2 cellular contexts compared by ENCODE assay signal in the genomic region with DNA sequence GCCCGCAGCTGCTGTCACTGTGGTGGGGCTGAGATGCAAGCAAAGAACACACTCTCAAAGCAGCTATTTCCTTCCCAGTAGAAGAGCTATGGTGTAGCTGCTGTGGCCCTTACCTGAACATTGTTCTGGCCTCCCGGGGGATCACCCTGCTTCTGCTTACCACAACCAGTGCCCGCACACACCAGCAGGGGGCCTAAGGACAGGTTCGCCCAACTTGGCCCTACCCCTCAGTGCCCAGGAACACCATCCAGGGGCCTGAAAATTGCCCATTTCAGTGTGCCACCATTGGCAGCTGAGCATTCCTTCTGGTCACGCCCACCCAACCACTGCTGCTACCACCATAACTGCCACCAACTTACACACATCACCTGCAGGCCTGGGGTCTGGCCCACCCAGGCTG.
TF ChIP-seq lines count a peak whose summit lies in the region.

No MANE protein-coding gene starts in this region.

TF ChIP-seq in GM23338, 12 proteins besides CTCF, POLR2A, EP300 and RAD21 (continued from another document and continues in another):
- no peak for TF ChIP-seq CREB1 (CRISPR knock-in tag; IDR thresholded peaks at IDR 0.05; ENCODE audit: low read depth)
- no peak for TF ChIP-seq EZH2phosphoT487 (IDR thresholded peaks at IDR 0.05; ENCODE audit: unreplicated experiment)
- no peak for TF ChIP-seq POLR2AphosphoS5 (IDR thresholded peaks at IDR 0.05; ENCODE audit: low read depth)
- TF ChIP-seq ZNF331 (CRISPR knock-in tag; IDR thresholded peaks at IDR 0.05; ENCODE audit: low read depth), result no peak
- no peak for TF ChIP-seq STAT1 (IDR thresholded peaks at IDR 0.05; ENCODE audit: unreplicated experiment)
- TF ChIP-seq, protein P1, sequence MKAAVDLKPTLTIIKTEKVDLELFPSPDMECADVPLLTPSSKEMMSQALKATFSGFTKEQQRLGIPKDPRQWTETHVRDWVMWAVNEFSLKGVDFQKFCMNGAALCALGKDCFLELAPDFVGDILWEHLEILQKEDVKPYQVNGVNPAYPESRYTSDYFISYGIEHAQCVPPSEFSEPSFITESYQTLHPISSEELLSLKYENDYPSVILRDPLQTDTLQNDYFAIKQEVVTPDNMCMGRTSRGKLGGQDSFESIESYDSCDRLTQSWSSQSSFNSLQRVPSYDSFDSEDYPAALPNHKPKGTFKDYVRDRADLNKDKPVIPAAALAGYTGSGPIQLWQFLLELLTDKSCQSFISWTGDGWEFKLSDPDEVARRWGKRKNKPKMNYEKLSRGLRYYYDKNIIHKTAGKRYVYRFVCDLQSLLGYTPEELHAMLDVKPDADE (IDR thresholded peaks at IDR 0.05), result no peak
- TF ChIP-seq, protein P2, sequence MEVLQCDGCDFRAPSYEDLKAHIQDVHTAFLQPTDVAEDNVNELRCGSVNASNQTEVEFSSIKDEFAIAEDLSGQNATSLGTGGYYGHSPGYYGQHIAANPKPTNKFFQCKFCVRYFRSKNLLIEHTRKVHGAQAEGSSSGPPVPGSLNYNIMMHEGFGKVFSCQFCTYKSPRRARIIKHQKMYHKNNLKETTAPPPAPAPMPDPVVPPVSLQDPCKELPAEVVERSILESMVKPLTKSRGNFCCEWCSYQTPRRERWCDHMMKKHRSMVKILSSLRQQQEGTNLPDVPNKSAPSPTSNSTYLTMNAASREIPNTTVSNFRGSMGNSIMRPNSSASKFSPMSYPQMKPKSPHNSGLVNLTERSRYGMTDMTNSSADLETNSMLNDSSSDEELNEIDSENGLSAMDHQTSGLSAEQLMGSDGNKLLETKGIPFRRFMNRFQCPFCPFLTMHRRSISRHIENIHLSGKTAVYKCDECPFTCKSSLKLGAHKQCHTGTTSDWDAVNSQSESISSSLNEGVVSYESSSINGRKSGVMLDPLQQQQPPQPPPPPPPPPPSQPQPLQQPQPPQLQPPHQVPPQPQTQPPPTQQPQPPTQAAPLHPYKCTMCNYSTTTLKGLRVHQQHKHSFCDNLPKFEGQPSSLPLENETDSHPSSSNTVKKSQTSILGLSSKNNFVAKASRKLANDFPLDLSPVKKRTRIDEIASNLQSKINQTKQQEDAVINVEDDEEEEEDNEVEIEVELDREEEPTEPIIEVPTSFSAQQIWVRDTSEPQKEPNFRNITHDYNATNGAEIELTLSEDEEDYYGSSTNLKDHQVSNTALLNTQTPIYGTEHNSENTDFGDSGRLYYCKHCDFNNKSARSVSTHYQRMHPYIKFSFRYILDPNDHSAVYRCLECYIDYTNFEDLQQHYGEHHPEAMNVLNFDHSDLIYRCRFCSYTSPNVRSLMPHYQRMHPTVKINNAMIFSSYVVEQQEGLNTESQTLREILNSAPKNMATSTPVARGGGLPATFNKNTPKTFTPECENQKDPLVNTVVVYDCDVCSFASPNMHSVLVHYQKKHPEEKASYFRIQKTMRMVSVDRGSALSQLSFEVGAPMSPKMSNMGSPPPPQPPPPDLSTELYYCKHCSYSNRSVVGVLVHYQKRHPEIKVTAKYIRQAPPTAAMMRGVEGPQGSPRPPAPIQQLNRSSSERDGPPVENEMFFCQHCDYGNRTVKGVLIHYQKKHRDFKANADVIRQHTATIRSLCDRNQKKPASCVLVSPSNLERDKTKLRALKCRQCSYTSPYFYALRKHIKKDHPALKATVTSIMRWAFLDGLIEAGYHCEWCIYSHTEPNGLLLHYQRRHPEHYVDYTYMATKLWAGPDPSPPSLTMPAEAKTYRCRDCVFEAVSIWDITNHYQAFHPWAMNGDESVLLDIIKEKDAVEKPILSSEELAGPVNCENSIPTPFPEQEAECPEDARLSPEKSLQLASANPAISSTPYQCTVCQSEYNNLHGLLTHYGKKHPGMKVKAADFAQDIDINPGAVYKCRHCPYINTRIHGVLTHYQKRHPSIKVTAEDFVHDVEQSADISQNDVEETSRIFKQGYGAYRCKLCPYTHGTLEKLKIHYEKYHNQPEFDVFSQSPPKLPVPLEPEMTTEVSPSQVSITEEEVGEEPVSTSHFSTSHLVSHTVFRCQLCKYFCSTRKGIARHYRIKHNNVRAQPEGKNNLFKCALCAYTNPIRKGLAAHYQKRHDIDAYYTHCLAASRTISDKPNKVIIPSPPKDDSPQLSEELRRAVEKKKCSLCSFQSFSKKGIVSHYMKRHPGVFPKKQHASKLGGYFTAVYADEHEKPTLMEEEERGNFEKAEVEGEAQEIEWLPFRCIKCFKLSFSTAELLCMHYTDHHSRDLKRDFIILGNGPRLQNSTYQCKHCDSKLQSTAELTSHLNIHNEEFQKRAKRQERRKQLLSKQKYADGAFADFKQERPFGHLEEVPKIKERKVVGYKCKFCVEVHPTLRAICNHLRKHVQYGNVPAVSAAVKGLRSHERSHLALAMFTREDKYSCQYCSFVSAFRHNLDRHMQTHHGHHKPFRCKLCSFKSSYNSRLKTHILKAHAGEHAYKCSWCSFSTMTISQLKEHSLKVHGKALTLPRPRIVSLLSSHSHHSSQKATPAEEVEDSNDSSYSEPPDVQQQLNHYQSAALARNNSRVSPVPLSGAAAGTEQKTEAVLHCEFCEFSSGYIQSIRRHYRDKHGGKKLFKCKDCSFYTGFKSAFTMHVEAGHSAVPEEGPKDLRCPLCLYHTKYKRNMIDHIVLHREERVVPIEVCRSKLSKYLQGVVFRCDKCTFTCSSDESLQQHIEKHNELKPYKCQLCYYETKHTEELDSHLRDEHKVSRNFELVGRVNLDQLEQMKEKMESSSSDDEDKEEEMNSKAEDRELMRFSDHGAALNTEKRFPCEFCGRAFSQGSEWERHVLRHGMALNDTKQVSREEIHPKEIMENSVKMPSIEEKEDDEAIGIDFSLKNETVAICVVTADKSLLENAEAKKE (CRISPR knock-in tag; IDR thresholded peaks at IDR 0.05), result no peak
- TF ChIP-seq, protein P3, sequence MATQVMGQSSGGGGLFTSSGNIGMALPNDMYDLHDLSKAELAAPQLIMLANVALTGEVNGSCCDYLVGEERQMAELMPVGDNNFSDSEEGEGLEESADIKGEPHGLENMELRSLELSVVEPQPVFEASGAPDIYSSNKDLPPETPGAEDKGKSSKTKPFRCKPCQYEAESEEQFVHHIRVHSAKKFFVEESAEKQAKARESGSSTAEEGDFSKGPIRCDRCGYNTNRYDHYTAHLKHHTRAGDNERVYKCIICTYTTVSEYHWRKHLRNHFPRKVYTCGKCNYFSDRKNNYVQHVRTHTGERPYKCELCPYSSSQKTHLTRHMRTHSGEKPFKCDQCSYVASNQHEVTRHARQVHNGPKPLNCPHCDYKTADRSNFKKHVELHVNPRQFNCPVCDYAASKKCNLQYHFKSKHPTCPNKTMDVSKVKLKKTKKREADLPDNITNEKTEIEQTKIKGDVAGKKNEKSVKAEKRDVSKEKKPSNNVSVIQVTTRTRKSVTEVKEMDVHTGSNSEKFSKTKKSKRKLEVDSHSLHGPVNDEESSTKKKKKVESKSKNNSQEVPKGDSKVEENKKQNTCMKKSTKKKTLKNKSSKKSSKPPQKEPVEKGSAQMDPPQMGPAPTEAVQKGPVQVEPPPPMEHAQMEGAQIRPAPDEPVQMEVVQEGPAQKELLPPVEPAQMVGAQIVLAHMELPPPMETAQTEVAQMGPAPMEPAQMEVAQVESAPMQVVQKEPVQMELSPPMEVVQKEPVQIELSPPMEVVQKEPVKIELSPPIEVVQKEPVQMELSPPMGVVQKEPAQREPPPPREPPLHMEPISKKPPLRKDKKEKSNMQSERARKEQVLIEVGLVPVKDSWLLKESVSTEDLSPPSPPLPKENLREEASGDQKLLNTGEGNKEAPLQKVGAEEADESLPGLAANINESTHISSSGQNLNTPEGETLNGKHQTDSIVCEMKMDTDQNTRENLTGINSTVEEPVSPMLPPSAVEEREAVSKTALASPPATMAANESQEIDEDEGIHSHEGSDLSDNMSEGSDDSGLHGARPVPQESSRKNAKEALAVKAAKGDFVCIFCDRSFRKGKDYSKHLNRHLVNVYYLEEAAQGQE (IDR thresholded peaks at IDR 0.05; ENCODE audit: unreplicated experiment), result no peak
- no peak for TF ChIP-seq NANOG (IDR thresholded peaks at IDR 0.05; ENCODE audit: borderline replicate concordance)
- TF ChIP-seq ZNF114 (CRISPR knock-in tag; IDR thresholded peaks at IDR 0.05), result no peak

TF ChIP-seq in WTC11, 78 proteins besides CTCF, POLR2A, EP300 and RAD21 (continued from another document and continues in another):
- TF ChIP-seq, protein P4, sequence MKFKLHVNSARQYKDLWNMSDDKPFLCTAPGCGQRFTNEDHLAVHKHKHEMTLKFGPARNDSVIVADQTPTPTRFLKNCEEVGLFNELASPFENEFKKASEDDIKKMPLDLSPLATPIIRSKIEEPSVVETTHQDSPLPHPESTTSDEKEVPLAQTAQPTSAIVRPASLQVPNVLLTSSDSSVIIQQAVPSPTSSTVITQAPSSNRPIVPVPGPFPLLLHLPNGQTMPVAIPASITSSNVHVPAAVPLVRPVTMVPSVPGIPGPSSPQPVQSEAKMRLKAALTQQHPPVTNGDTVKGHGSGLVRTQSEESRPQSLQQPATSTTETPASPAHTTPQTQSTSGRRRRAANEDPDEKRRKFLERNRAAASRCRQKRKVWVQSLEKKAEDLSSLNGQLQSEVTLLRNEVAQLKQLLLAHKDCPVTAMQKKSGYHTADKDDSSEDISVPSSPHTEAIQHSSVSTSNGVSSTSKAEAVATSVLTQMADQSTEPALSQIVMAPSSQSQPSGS (CRISPR knock-in tag; IDR thresholded peaks at IDR 0.05; ENCODE audit: borderline replicate concordance, low read depth), result no peak
- TF ChIP-seq, protein P5, sequence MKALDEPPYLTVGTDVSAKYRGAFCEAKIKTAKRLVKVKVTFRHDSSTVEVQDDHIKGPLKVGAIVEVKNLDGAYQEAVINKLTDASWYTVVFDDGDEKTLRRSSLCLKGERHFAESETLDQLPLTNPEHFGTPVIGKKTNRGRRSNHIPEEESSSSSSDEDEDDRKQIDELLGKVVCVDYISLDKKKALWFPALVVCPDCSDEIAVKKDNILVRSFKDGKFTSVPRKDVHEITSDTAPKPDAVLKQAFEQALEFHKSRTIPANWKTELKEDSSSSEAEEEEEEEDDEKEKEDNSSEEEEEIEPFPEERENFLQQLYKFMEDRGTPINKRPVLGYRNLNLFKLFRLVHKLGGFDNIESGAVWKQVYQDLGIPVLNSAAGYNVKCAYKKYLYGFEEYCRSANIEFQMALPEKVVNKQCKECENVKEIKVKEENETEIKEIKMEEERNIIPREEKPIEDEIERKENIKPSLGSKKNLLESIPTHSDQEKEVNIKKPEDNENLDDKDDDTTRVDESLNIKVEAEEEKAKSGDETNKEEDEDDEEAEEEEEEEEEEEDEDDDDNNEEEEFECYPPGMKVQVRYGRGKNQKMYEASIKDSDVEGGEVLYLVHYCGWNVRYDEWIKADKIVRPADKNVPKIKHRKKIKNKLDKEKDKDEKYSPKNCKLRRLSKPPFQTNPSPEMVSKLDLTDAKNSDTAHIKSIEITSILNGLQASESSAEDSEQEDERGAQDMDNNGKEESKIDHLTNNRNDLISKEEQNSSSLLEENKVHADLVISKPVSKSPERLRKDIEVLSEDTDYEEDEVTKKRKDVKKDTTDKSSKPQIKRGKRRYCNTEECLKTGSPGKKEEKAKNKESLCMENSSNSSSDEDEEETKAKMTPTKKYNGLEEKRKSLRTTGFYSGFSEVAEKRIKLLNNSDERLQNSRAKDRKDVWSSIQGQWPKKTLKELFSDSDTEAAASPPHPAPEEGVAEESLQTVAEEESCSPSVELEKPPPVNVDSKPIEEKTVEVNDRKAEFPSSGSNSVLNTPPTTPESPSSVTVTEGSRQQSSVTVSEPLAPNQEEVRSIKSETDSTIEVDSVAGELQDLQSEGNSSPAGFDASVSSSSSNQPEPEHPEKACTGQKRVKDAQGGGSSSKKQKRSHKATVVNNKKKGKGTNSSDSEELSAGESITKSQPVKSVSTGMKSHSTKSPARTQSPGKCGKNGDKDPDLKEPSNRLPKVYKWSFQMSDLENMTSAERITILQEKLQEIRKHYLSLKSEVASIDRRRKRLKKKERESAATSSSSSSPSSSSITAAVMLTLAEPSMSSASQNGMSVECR (CRISPR knock-in tag; IDR thresholded peaks at IDR 0.05; ENCODE audit: borderline replicate concordance), result no peak
- TF ChIP-seq CREB1 (CRISPR knock-in tag; IDR thresholded peaks at IDR 0.05) (no peak), JAZF1 (CRISPR knock-in tag; IDR thresholded peaks at IDR 0.05) (no peak), ZNF232 (CRISPR knock-in tag; IDR thresholded peaks at IDR 0.05) (no peak)
- TF ChIP-seq, protein P6, sequence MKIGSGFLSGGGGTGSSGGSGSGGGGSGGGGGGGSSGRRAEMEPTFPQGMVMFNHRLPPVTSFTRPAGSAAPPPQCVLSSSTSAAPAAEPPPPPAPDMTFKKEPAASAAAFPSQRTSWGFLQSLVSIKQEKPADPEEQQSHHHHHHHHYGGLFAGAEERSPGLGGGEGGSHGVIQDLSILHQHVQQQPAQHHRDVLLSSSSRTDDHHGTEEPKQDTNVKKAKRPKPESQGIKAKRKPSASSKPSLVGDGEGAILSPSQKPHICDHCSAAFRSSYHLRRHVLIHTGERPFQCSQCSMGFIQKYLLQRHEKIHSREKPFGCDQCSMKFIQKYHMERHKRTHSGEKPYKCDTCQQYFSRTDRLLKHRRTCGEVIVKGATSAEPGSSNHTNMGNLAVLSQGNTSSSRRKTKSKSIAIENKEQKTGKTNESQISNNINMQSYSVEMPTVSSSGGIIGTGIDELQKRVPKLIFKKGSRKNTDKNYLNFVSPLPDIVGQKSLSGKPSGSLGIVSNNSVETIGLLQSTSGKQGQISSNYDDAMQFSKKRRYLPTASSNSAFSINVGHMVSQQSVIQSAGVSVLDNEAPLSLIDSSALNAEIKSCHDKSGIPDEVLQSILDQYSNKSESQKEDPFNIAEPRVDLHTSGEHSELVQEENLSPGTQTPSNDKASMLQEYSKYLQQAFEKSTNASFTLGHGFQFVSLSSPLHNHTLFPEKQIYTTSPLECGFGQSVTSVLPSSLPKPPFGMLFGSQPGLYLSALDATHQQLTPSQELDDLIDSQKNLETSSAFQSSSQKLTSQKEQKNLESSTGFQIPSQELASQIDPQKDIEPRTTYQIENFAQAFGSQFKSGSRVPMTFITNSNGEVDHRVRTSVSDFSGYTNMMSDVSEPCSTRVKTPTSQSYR (CRISPR knock-in tag; IDR thresholded peaks at IDR 0.05), result no peak
- TF ChIP-seq, protein P7, sequence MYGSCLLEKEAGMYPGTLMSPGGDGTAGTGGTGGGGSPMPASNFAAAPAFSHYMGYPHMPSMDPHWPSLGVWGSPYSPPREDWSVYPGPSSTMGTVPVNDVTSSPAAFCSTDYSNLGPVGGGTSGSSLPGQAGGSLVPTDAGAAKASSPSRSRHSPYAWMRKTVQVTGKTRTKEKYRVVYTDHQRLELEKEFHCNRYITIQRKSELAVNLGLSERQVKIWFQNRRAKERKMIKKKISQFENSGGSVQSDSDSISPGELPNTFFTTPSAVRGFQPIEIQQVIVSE (CRISPR knock-in tag; IDR thresholded peaks at IDR 0.05; ENCODE audit: borderline replicate concordance), result no peak
